26 cellular contexts compared by ENCODE assay signal in genomic region chr18:74742573-74742972, GRCh38.
DNase-seq lines count a peak whose midpoint lies in the region; ATAC-seq, FAIRE-seq and TF ChIP-seq lines count a peak whose summit lies in the region.
"Had no signal": no experiment of that assay in that cellular context is flagged by ENCODE, and none has a peak within 500 bp of the region (broad histone marks: within the 10 kb centered on the region; RNA-seq: fewer than 3 reads in every experiment).

No MANE protein-coding gene starts in this region.

- H3K9me2 ChIP-seq in SK-N-SH: no peaks in the 10 kb centered on the region

- CTCF ChIA-PET in SK-N-SH (lab: Yijun Ruan, JAX): no interaction called here

- no peak for TF ChIP-seq RAD21 in SK-N-SH (IDR thresholded peaks at IDR 0.05; ENCODE audit: low read length)

- H3K4me3 Mint-ChIP-seq in neural crest cell: no peak overlapping the region
- H3K4me3 Mint-ChIP-seq: activated CD4-positive, alpha-beta memory T cell treated with anti-CD3 and anti-CD28 coated beads, Interleukin-2, amount 10 ng/mL, durations not matched to agents 7 days and 5 days; natural killer cell had no signal

- no peaks in the 10 kb centered on the region for H3K9me3 Mint-ChIP-seq in neural crest cell
- H3K9me3 Mint-ChIP-seq: activated CD4-positive, alpha-beta memory T cell treated with anti-CD3 and anti-CD28 coated beads, Interleukin-2, amount 10 ng/mL, durations not matched to agents 7 days and 5 days; natural killer cell had no signal

- no peak overlapping the region for H2AFZ ChIP-seq in SK-N-SH (ENCODE audit: low read depth)
- H2AFZ ChIP-seq: parathyroid adenoma had no signal

- DNase-seq in EL: peak; percentile 11
- DNase-seq in SK-N-SH: no peak
- peak; percentile 8 to 13 for DNase-seq in foreskin fibroblast
- no peak for DNase-seq in neural crest cell (ENCODE audit: low read depth, low spot score)
- no peak for DNase-seq in frontal cortex (ENCODE audit: low spot score in 2 of 2)
- no peak for DNase-seq in midbrain (lab: John Stamatoyannopoulos, UW)
- DNase-seq in SW480 (ENCODE audit: low spot score): no peak
- DNase-seq: activated CD4-positive, alpha-beta memory T cell treated with anti-CD3 and anti-CD28 coated beads, Interleukin-2, amount 10 ng/mL, durations not matched to agents 7 days and 5 days; activated effector memory CD4-positive, alpha-beta T cell treated with anti-CD3 and anti-CD28 coated beads, Interleukin-2, amount 50 U/mL, for 16 hours; effector memory CD4-positive, alpha-beta T cell; glutamatergic neuron; left cardiac atrium; natural killer cell; NCI-H1105 treated with DMSO at 0.1 percent for 48 hours; NCI-H2081; OCI-M1; stimulated activated CD4-positive, alpha-beta T cell treated with anti-CD3 and anti-CD28 coated beads, Interleukin-15, amount 100 ng/mL, for 24 hours; stimulated activated naive CD8-positive, alpha-beta T cell treated with anti-CD3 and anti-CD28 coated beads, Interleukin-15, Interleukin-2, amounts not matched to agents 100 U/mL and 50 U/mL, for 24 hours had no signal

- H3K4me1 Mint-ChIP-seq in neural crest cell: peaks cover 19% of the 10 kb centered on the region
- H3K4me1 Mint-ChIP-seq: activated CD4-positive, alpha-beta memory T cell treated with anti-CD3 and anti-CD28 coated beads, Interleukin-2, amount 10 ng/mL, durations not matched to agents 7 days and 5 days had no signal

- H3K27me3 ChIP-seq in SK-N-SH (ENCODE audit: insufficient read depth): no peaks in the 10 kb centered on the region

- TF ChIP-seq EP300 in SK-N-SH (IDR thresholded peaks at IDR 0.05; ENCODE audit: borderline replicate concordance in 1 of 2, low read depth in 1 of 2, low read length in 1 of 2): no peak

- POLR2A ChIA-PET in SK-N-SH (lab: Yijun Ruan, JAX): no interaction called here

- H3K9ac ChIP-seq in SK-N-SH: no peak overlapping the region
- H3K9ac ChIP-seq: parathyroid adenoma had no signal

- FAIRE-seq in frontal cortex (lab: Jason Lieb, UNC): no peak
- FAIRE-seq: colon, HepG2 had no signal

- no peaks in the 10 kb centered on the region for H3K36me3 Mint-ChIP-seq in neural crest cell (ENCODE audit: low read depth)
- H3K36me3 Mint-ChIP-seq: natural killer cell had no signal

- no peaks in the 10 kb centered on the region for H4K20me1 ChIP-seq in SK-N-SH (ENCODE audit: insufficient read depth)

- peaks cover 27% of the 10 kb centered on the region for H3F3A ChIP-seq in SK-N-SH (replicated peaks; ENCODE audit: insufficient read depth)

- H3K27ac ChIP-seq in SK-N-SH (ENCODE audit: low read depth in 2 of 2, low read length in 1 of 2): no peak overlapping the region
- H3K27ac ChIP-seq: parathyroid adenoma, thoracic aorta had no signal

- peak overlapping the region; percentile 6 for H3K27ac Mint-ChIP-seq in neural crest cell (ENCODE audit: unreplicated experiment)
- H3K27ac Mint-ChIP-seq: activated CD4-positive, alpha-beta memory T cell treated with anti-CD3 and anti-CD28 coated beads, Interleukin-2, amount 10 ng/mL, durations not matched to agents 7 days and 5 days; natural killer cell had no signal

- H3K79me2 ChIP-seq in SK-N-SH (ENCODE audit: insufficient read depth): no peaks in the 10 kb centered on the region; the same call in 1 of the 2 replicates
- H3K79me2 ChIP-seq: parathyroid adenoma had no signal

- no peak overlapping the region for H3K4me2 ChIP-seq in SK-N-SH

- peaks cover 9 to 10% of the 10 kb centered on the region in 2 experiments; a peak in 3 of 4 replicates for H3K4me1 ChIP-seq in SK-N-SH (ENCODE audit: control insufficient read depth in 1 of 2, insufficient read depth in 2 of 2, low read depth in 1 of 2, low read length in 1 of 2)
- H3K4me1 ChIP-seq: parathyroid adenoma had no signal

- H3K4me3 ChIP-seq in SK-N-SH (ENCODE audit: low read depth in 2 of 2, low read length in 1 of 2): no peak overlapping the region
- no peak overlapping the region for H3K4me3 ChIP-seq in foreskin fibroblast (ENCODE audit: low read depth in 1 of 2, low read length in 2 of 2)
- H3K4me3 ChIP-seq: thoracic aorta had no signal

- H3K9me3 ChIP-seq in SK-N-SH: no peaks in the 10 kb centered on the region
- H3K9me3 ChIP-seq: thoracic aorta had no signal

- H3K36me3 ChIP-seq in SK-N-SH (replicated peaks in 1 of 2; ENCODE audit: control insufficient read depth in 1 of 2, insufficient read depth in 2 of 2, low read length in 1 of 2): no peaks in the 10 kb centered on the region
- H3K36me3 ChIP-seq: thoracic aorta had no signal

- no peaks in the 10 kb centered on the region for H3K27me3 Mint-ChIP-seq in neural crest cell (ENCODE audit: low read depth)
- H3K27me3 Mint-ChIP-seq: activated CD4-positive, alpha-beta memory T cell treated with anti-CD3 and anti-CD28 coated beads, Interleukin-2, amount 10 ng/mL, durations not matched to agents 7 days and 5 days had no signal

- 73% methylated on average over 1 of the region's 1 CpG for WGBS in SK-N-SH (ENCODE audit: low lambda C conversion rate)

- TF ChIP-seq CTCF in SK-N-SH (IDR thresholded peaks at IDR 0.05) (no peak), foreskin fibroblast (IDR thresholded peaks at IDR 0.05; ENCODE audit: low read depth, low read length) (no peak), neural crest cell (conservative IDR thresholded peaks at IDR 0.05) (no peak)

- ATAC-seq in HG03378 (IDR thresholded peaks at IDR 0.05; ENCODE audit: unreplicated experiment): no peak
- ATAC-seq: HCT116; HepG2; left cardiac atrium; natural killer cell; Right ventricle myocardium inferior; sciatic nerve; stimulated activated naive CD8-positive, alpha-beta T cell treated with anti-CD3 and anti-CD28 coated beads, Interleukin-15, Interleukin-2, amounts not matched to agents 100 U/mL and 50 U/mL, for 24 hours had no signal

TF ChIP-seq in SK-N-SH, 30 proteins besides CTCF, POLR2A, EP300 and RAD21:
- peak; percentile 82 for TF ChIP-seq PBX3 (IDR thresholded peaks at IDR 0.05)
- TF ChIP-seq TCF12 (IDR thresholded peaks at IDR 0.05): peak; percentile 30; the same call in 1 of the 2 replicates
- TF ChIP-seq CHD2 (IDR thresholded peaks at IDR 0.05; ENCODE audit: low read length, partially characterized antibody): no peak
TF ChIP-seq in SK-N-SH: peak in this region for 2.

Comparison
In these comparisons a context has a peak if more than half of its experiments do, and no peak if none do; other contexts are left out.
1. DNase-seq: peak in EL (single experiment) and foreskin fibroblast (2 of 2); none in SK-N-SH (single experiment), neural crest cell (single experiment), frontal cortex (0 of 2), midbrain (single experiment) and SW480 (single experiment).